ENCODE assay signal across 8 cellular contexts in genomic region chr12:122894173-122895121, GRCh38. TPM values are rescaled to one million over a fixed set of nuclear protein-coding genes. Genes with fewer than 3 reads are reported as not detected.
DNase-seq lines count a peak whose midpoint lies in the region; ATAC-seq and TF ChIP-seq lines count a peak whose summit lies in the region.

No MANE protein-coding gene starts in this region.

- peak in 2 of 4 donors; percentile 23 to 24 for TF ChIP-seq POLR2A in upper lobe of left lung (IDR thresholded peaks at IDR 0.05)

- no peaks in the 10 kb centered on the region for H3K27me3 ChIP-seq in upper lobe of left lung

- H3K27ac ChIP-seq in upper lobe of left lung, result peak overlapping the region; percentile 95 to 98 (median 98)

- peak; percentile 18 for ATAC-seq in Right ventricle myocardium inferior
- peak; percentile 12 to 79 for ATAC-seq in upper lobe of left lung (ENCODE audit: low FRiP score in 2 of 2)
- no peak for ATAC-seq in GM19455 (IDR thresholded peaks at IDR 0.05; ENCODE audit: unreplicated experiment)

- H3K9me3 ChIP-seq in upper lobe of left lung, result no peaks in the 10 kb centered on the region

- DNase-seq in Right ventricle myocardium inferior (ENCODE audit: missing footprints) (no peak), cardiac septum (ENCODE audit: low spot score) (no peak), cardiac fibroblast (ENCODE audit: low read depth in 2 of 2) (no peak), medulla oblongata (ENCODE audit: extremely low spot score) (peak; percentile 54), upper lobe of left lung (peak in 1 of 2 donors; percentile 77), 8988T (no peak)
- DNase-seq in effector CD4-positive, alpha-beta T cell, result no peak

- H3K4me3 ChIP-seq in cardiac fibroblast (replicated peaks in 1 of 2; ENCODE audit: low read depth in 2 of 2, low read length in 2 of 2) (peak overlapping the region; percentile 80 to 83), upper lobe of left lung (peak overlapping the region; percentile 68 to 92 (median 88))

- no peaks in the 10 kb centered on the region for H3K36me3 ChIP-seq in upper lobe of left lung

- intact Hi-C loops in Right ventricle myocardium inferior (cut with DNase I), result loop anchor here (2.0 to 5.0 kb wide), 2 partner anchors 22 to 48 kb away; no protein-coding TSS in a partner anchor
- intact Hi-C loops in cardiac septum (cut with DNase I), result loop anchor here (5.0 kb wide), 2 partner anchors 32 to 48 kb away; no protein-coding TSS in a partner anchor

- 18 to 25% methylated on average over 15 of the region's 15 CpGs for WGBS in upper lobe of left lung, 2 donors

- no peak for TF ChIP-seq EP300 in upper lobe of left lung (IDR thresholded peaks at IDR 0.05)

- TF ChIP-seq CTCF in cardiac fibroblast (IDR thresholded peaks at IDR 0.05; ENCODE audit: low read depth, low read length), result no peak
- no peak for TF ChIP-seq CTCF in upper lobe of left lung (IDR thresholded peaks at IDR 0.05)

- peaks cover 50 to 64% (median 62%) of the 10 kb centered on the region in 4 donors for H3K4me1 ChIP-seq in upper lobe of left lung

RNA-seq across cellular contexts. Expression of gene VPS37B, which starts 1.5 kb away (rescaled TPM):
- total RNA-seq in Right ventricle myocardium inferior (25.4 TPM), cardiac septum (16.8 TPM), upper lobe of left lung (10 to 100 TPM; 41.2 to 93.2 (median 64.0) TPM)

RNA-seq across cellular contexts. Expression of gene HIP1R, which starts 59.2 kb away (rescaled TPM):
- total RNA-seq in Right ventricle myocardium inferior (17.6 TPM), cardiac septum (16.6 TPM), upper lobe of left lung (100 to 1,000 TPM in 1 of 6 donors, 10 to 100 TPM in 5; 34.2 to 137 (median 46.9) TPM)
